In the genomic region with DNA sequence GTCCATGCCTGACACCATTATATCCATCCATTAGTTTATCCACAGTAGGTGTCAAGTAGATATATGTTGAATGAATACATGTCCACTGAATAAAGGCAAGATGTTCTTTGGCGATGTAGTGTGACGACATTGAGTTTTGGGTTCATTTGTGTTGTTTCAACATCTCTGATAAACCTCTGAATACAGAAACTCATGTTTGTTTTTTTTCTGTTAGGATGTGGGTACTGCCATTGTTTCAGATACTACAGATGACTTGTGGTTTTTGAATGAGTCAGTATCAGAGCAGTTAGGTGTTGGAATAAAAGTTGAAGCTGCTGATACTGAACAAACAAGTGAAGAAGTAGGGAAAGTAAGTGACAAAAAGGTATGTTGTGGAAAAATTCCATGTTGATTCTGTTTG, we compare ENCODE assay signal across 10 cellular contexts. TPM values are rescaled to one million over a fixed set of nuclear protein-coding genes. Genes with fewer than 3 reads are reported as not detected.
DNase-seq lines count a peak whose midpoint lies in the region; ATAC-seq and TF ChIP-seq lines count a peak whose summit lies in the region.
"Had no signal": no experiment of that assay in that cellular context is flagged by ENCODE, and none has a peak within 500 bp of the region (broad histone marks: within the 10 kb centered on the region; RNA-seq: fewer than 3 reads in every experiment).

No MANE protein-coding gene starts in this region.

- peak overlapping the region; percentile 81 for H3K27ac ChIP-seq in CD4-positive, CD25-positive, alpha-beta regulatory T cell (ENCODE audit: insufficient read depth, low read length, poor library complexity, severe bottlenecking)
- H3K27ac ChIP-seq in SK-N-SH (ENCODE audit: low read depth in 2 of 2, low read length in 1 of 2) (no peak overlapping the region), vagina (no peak overlapping the region)

- H3K79me2 ChIP-seq in SK-N-SH (ENCODE audit: insufficient read depth): peaks cover 4% of the 10 kb centered on the region; the same call in 1 of the 2 replicates

- H3K27ac Mint-ChIP-seq in CD4-positive, CD25-positive, alpha-beta regulatory T cell: peak overlapping the region; percentile 87 to 97 (median 92)

- H3K36me3 Mint-ChIP-seq in CD4-positive, CD25-positive, alpha-beta regulatory T cell: peaks cover 81% of the 10 kb centered on the region

- POLR2A ChIA-PET in SK-N-SH (lab: Yijun Ruan, JAX): no interaction called here

- peaks cover 20% of the 10 kb centered on the region for H3K4me1 ChIP-seq in CD4-positive, CD25-positive, alpha-beta regulatory T cell (ENCODE audit: control insufficient read depth, insufficient read depth, low read length, poor library complexity, severe bottlenecking)
- H3K4me1 ChIP-seq in SK-N-SH (ENCODE audit: control insufficient read depth in 1 of 2, insufficient read depth in 2 of 2, low read depth in 1 of 2, low read length in 1 of 2) (no peaks in the 10 kb centered on the region), vagina (peaks cover 10% of the 10 kb centered on the region)

- no peaks in the 10 kb centered on the region for H3K27me3 ChIP-seq in CD4-positive, CD25-positive, alpha-beta regulatory T cell (ENCODE audit: control insufficient read depth, insufficient read depth, low read length)
- H3K27me3 ChIP-seq in SK-N-SH (ENCODE audit: insufficient read depth) (no peaks in the 10 kb centered on the region), vagina (no peaks in the 10 kb centered on the region)
- H3K27me3 ChIP-seq: dorsolateral prefrontal cortex had no signal

- H3K9me3 Mint-ChIP-seq in CD4-positive, CD25-positive, alpha-beta regulatory T cell: peaks cover 0 to 5% (median 0%) of the 10 kb centered on the region in 7 donors

- no peak overlapping the region for H3K9ac ChIP-seq in SK-N-SH

- peak; percentile 96 to 98 for ATAC-seq in CD4-positive, CD25-positive, alpha-beta regulatory T cell (ENCODE audit: low read depth in 2 of 2)
- ATAC-seq in GM21786 (IDR thresholded peaks at IDR 0.05; ENCODE audit: unreplicated experiment) (peak; percentile 69), GM19328 (IDR thresholded peaks at IDR 0.05; ENCODE audit: unreplicated experiment) (no peak)

- no peak overlapping the region for H3K4me2 ChIP-seq in SK-N-SH

- no peaks in the 10 kb centered on the region for H3K9me2 ChIP-seq in SK-N-SH

- no peak overlapping the region for H2AFZ ChIP-seq in SK-N-SH (ENCODE audit: low read depth)

- peak in 2 of 3 donors; percentile 71 to 81 for DNase-seq in CD4-positive, CD25-positive, alpha-beta regulatory T cell
- DNase-seq in SK-N-SH (no peak), fibroblast of pulmonary artery (ENCODE audit: low read depth) (peak; percentile 85), erythroblast (lab: John Stamatoyannopoulos, UW) (no peak), vagina (ENCODE audit: extremely low spot score in 2 of 2) (no peak), T1000 (lab: John Stamatoyannopoulos, UW) (no peak)
- DNase-seq: dorsolateral prefrontal cortex, NCI-H1694 had no signal

- peak overlapping the region in 3 of 4 donors; percentile 41 to 62 (median 50) for H3K4me3 Mint-ChIP-seq in CD4-positive, CD25-positive, alpha-beta regulatory T cell

- peak overlapping the region; percentile 65 for H3K4me3 ChIP-seq in CD4-positive, CD25-positive, alpha-beta regulatory T cell (ENCODE audit: low read depth, low read length)
- H3K4me3 ChIP-seq in SK-N-SH (ENCODE audit: low read depth in 2 of 2, low read length in 1 of 2): no peak overlapping the region
- H3K4me3 ChIP-seq in fibroblast of pulmonary artery (replicated peaks; ENCODE audit: low read depth, low read length): no peak overlapping the region
- H3K4me3 ChIP-seq in vagina: no peak overlapping the region
- H3K4me3 ChIP-seq: dorsolateral prefrontal cortex had no signal

- no peak for TF ChIP-seq RAD21 in SK-N-SH (IDR thresholded peaks at IDR 0.05; ENCODE audit: low read length)

- H3K9me3 ChIP-seq in CD4-positive, CD25-positive, alpha-beta regulatory T cell (ENCODE audit: control insufficient read depth in 2 of 2, low read length in 2 of 2): no peaks in the 10 kb centered on the region
- H3K9me3 ChIP-seq in SK-N-SH (no peaks in the 10 kb centered on the region), vagina (no peaks in the 10 kb centered on the region)

- TF ChIP-seq POLR2A in erythroblast (IDR thresholded peaks at IDR 0.05; ENCODE audit: low read length) (no peak), vagina (IDR thresholded peaks at IDR 0.05) (no peak)

- no peak for TF ChIP-seq EP300 in SK-N-SH (IDR thresholded peaks at IDR 0.05; ENCODE audit: borderline replicate concordance in 1 of 2, low read depth in 1 of 2, low read length in 1 of 2)

- CTCF ChIA-PET in SK-N-SH (lab: Yijun Ruan, JAX): interaction anchor here (1.0 kb wide), 1 partner anchor 22 kb away, joined by 3 read pairs; no protein-coding TSS in a partner anchor

- intact Hi-C loops in vagina (cut with DNase I): no loop called here

- peaks cover 34 to 65% (median 49%) of the 10 kb centered on the region in 4 donors for H3K4me1 Mint-ChIP-seq in CD4-positive, CD25-positive, alpha-beta regulatory T cell

- H4K20me1 ChIP-seq in SK-N-SH (ENCODE audit: insufficient read depth): no peaks in the 10 kb centered on the region

- TF ChIP-seq CTCF in SK-N-SH (IDR thresholded peaks at IDR 0.05) (no peak), fibroblast of pulmonary artery (IDR thresholded peaks at IDR 0.05; ENCODE audit: low read length, missing control alignments) (no peak), vagina (IDR thresholded peaks at IDR 0.05) (no peak)

- peaks cover 82% of the 10 kb centered on the region for H3K36me3 ChIP-seq in CD4-positive, CD25-positive, alpha-beta regulatory T cell (ENCODE audit: control insufficient read depth, insufficient read depth, low read length)
- H3K36me3 ChIP-seq in SK-N-SH (replicated peaks in 1 of 2; ENCODE audit: control insufficient read depth in 1 of 2, insufficient read depth in 2 of 2, low read length in 1 of 2): peaks cover 86 to 98% of the 10 kb centered on the region in 2 experiments
- H3K36me3 ChIP-seq in vagina: peaks cover 3 to 92% of the 10 kb centered on the region in 2 donors

- 94% methylated on average over 2 of the region's 2 CpGs for WGBS in SK-N-SH (ENCODE audit: low lambda C conversion rate)

- H3K27me3 Mint-ChIP-seq in CD4-positive, CD25-positive, alpha-beta regulatory T cell: no peaks in the 10 kb centered on the region

- H3F3A ChIP-seq in SK-N-SH (replicated peaks; ENCODE audit: insufficient read depth): no peaks in the 10 kb centered on the region

TF ChIP-seq in SK-N-SH, 30 proteins besides CTCF, POLR2A, EP300 and RAD21:
- no peak for TF ChIP-seq RCOR1 (IDR thresholded peaks at IDR 0.05; ENCODE audit: low read length)
- 0 out of 2 replicates have a peak, but pooled peaks have one; percentile 24 for TF ChIP-seq FOSL2 (IDR thresholded peaks at IDR 0.05; ENCODE audit: borderline replicate concordance, low read depth)

RNA-seq across cellular contexts. Expression of a gene that starts 28.1 kb away (rescaled TPM):
- total RNA-seq in CD4-positive, CD25-positive, alpha-beta regulatory T cell: 263 TPM
- polyA plus RNA-seq in CD4-positive, CD25-positive, alpha-beta regulatory T cell: 10 to 100 TPM; 10.0 to 20.0 (median 11.3) TPM
- polyA plus RNA-seq in SK-N-SH (2012; rRNA removed): 6.2 and 9.2 TPM in 2 replicates
- 3.4 and 3.7 TPM in 2 replicates for polyA plus RNA-seq in SK-N-SH (2012; cell fraction: cytosol; rRNA removed)
- 21.0 and 47.4 TPM in 2 replicates for polyA plus RNA-seq in SK-N-SH (2012; cell fraction: nucleus; rRNA removed)
- 90.1 TPM for total RNA-seq in vagina

RNA-seq across cellular contexts. Expression of a gene that starts 49.7 kb away (rescaled TPM):
- total RNA-seq in CD4-positive, CD25-positive, alpha-beta regulatory T cell: 39.5 TPM
- 1 to 10 TPM in 3 of 4 donors, under 1 TPM in 1; 0.90 to 2.2 (median 1.5) TPM for polyA plus RNA-seq in CD4-positive, CD25-positive, alpha-beta regulatory T cell
- 6.5 and 6.6 TPM in 2 replicates for polyA plus RNA-seq in SK-N-SH (2012; rRNA removed)
- polyA plus RNA-seq in SK-N-SH (2012; cell fraction: cytosol; rRNA removed): 2.4 and 3.6 TPM in 2 replicates
- polyA plus RNA-seq in SK-N-SH (2012; cell fraction: nucleus; rRNA removed): 10.2 and 11.2 TPM in 2 replicates
- total RNA-seq in vagina: 52.1 TPM

Comparison
In these comparisons a context has a peak if more than half of its experiments do, and no peak if none do; other contexts are left out.
1. DNase-seq: peak in CD4-positive, CD25-positive, alpha-beta regulatory T cell (2 of 3) and fibroblast of pulmonary artery (single experiment); none in SK-N-SH (single experiment), erythroblast (0 of 2), vagina (0 of 2) and T1000 (single experiment).